11 cellular contexts compared by ENCODE assay signal in genomic region chr3:12116892-12117291, GRCh38. TPM values are rescaled to one million over a fixed set of nuclear protein-coding genes. Genes with fewer than 3 reads are reported as not detected.
"Had no signal": no experiment of that assay in that cellular context is flagged by ENCODE, and none has a peak within 500 bp of the region (broad histone marks: within the 10 kb centered on the region; RNA-seq: fewer than 3 reads in every experiment).

No MANE protein-coding gene starts in this region.

- H3K4me3 ChIP-seq: GM23248, GM23338, HAP-1 had no signal

- H3K9me3 Mint-ChIP-seq: GM23338, HFFc6 had no signal

- H3K36me3 ChIP-seq: HAP-1 had no signal

- H3K27ac Mint-ChIP-seq: GM23338, H9, HFFc6 had no signal

- H3K27ac ChIP-seq: GM23248 had no signal

- DNase-seq: GM23248, GOT3, H7, H9, HCEC 1CT, HFFc6 had no signal

- H3K4me3 Mint-ChIP-seq: GM23338, H9, HFFc6 had no signal

- H3K4me1 Mint-ChIP-seq: GM23338, H9 had no signal

- H3K9me3 ChIP-seq: HAP-1 had no signal

- H3K4me1 ChIP-seq: HAP-1 had no signal

- ATAC-seq: GM23338, HCT116 had no signal

- FAIRE-seq: H1, H54 had no signal

RNA-seq across cellular contexts. Expression of gene TIMP4, which starts 41.8 kb away (rescaled TPM):
- polyA plus RNA-seq: GM23248 had no signal
